Comparison of ENCODE assay signal across 8 cellular contexts in the genomic region with DNA sequence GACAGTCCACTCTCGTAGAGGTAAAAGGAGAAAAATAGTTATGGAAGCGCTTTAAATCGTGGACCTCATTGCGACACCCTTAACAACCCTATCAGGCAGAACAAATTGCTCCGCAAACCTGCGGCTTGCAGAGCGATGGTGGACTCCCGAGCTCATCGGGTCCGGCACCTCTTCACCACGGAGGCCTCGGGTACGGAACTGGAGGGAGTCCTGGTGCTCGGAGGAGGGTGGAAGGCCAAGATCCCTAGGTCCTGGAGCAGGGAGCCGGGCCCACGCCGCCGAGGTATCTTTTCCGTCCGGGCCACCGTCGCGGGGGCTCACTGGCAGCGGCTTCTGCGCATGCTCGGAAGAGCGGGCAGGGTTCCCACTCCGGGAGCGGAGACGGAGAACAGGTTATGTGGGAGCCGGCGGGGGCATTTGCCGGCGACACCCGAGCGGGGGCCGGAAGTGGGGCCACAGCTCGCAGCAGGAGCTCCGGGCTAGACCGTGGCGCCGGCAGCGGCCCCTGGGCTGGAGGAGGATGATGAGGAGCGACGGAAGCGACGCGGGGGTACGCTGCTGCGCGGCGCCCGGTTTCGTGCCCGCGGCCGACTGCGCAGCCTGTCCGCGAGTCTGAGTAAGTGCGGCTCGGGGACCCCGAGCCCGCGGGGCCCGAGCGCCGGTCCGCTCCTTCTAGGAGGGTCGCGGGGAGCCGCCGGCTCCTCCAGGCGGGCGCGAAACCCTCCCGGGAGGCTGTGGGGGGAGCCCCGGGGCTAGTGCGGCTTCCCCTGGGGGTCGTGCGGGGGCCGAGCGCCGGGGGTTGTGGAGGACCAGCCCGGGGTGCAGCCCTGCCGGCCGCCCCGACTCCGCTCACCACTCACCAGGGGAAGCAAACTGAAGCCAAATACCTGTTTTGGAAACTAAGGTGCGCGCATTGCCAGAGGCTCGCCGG. TPM values are rescaled to one million over a fixed set of nuclear protein-coding genes. Genes with fewer than 3 reads are reported as not detected.
DNase-seq lines count a peak whose midpoint lies in the region; ATAC-seq and TF ChIP-seq lines count a peak whose summit lies in the region.

Gene ABHD13 (plus strand): TSS at position 349 of the 931 bp plus-strand sequence. CDS start 10,827 bp downstream, outside the sequence.

- no peaks in the 10 kb centered on the region for H3K27me3 ChIP-seq in CD4-positive, CD25-positive, alpha-beta regulatory T cell (ENCODE audit: control insufficient read depth, insufficient read depth, low read length)
- H3K27me3 ChIP-seq in duodenal mucosa (ENCODE audit: control insufficient read depth in 1 of 2, insufficient read depth in 2 of 2, low read length in 2 of 2) = no peaks in the 10 kb centered on the region

- peak; percentile 86 to 95 (median 92) for DNase-seq in CD4-positive, CD25-positive, alpha-beta regulatory T cell
- DNase-seq in NCI-H774 (lab: John Stamatoyannopoulos, UW) (peak; percentile 100), lower leg skin (ENCODE audit: low spot score in 2 of 2) (peak; percentile 82 to 97)
- DNase-seq in activated CD4-positive, alpha-beta T cell treated with anti-CD3 and anti-CD28 coated beads, Interleukin-2, amount 50 U/mL, for 48 hours = peak; percentile 86 to 91
- DNase-seq in stimulated activated CD4-positive, alpha-beta T cell treated with anti-CD3 and anti-CD28 coated beads, Interleukin-4, amount 100 ng/mL, for 4 hours = peak; percentile 85 to 91

- no peaks in the 10 kb centered on the region for H3K36me3 ChIP-seq in CD4-positive, CD25-positive, alpha-beta regulatory T cell (ENCODE audit: control insufficient read depth, insufficient read depth, low read length)
- no peaks in the 10 kb centered on the region for H3K36me3 ChIP-seq in duodenal mucosa (ENCODE audit: control insufficient read depth in 1 of 2, insufficient read depth in 2 of 2, low read length in 2 of 2)

- H3K36me3 Mint-ChIP-seq in CD4-positive, CD25-positive, alpha-beta regulatory T cell = no peaks in the 10 kb centered on the region

- peak within 1 kb of the TSS; percentile 96 to 98 (median 97) for H3K27ac Mint-ChIP-seq in CD4-positive, CD25-positive, alpha-beta regulatory T cell

- peaks cover 8% of the 10 kb centered on the region for H3K27me3 Mint-ChIP-seq in CD4-positive, CD25-positive, alpha-beta regulatory T cell

- 1% methylated on average over 34 to 75 of the region's 93 CpGs for WGBS in lower leg skin, 2 donors

- ATAC-seq in CD4-positive, CD25-positive, alpha-beta regulatory T cell (ENCODE audit: low read depth in 2 of 2) = peak; percentile 77 to 79
- peak; percentile 80 for ATAC-seq in GM19395 (IDR thresholded peaks at IDR 0.05; ENCODE audit: unreplicated experiment)
- peak; percentile 69 for ATAC-seq in HG03558 (IDR thresholded peaks at IDR 0.05; ENCODE audit: extremely low read depth, unreplicated experiment)

- H3K9me3 ChIP-seq in CD4-positive, CD25-positive, alpha-beta regulatory T cell (ENCODE audit: control insufficient read depth in 2 of 2, low read length in 2 of 2) = no peaks in the 10 kb centered on the region
- no peaks in the 10 kb centered on the region for H3K9me3 ChIP-seq in duodenal mucosa (ENCODE audit: control insufficient read depth in 1 of 2, low read length in 2 of 2)

- H3K27ac ChIP-seq in CD4-positive, CD25-positive, alpha-beta regulatory T cell (ENCODE audit: insufficient read depth, low read length, poor library complexity, severe bottlenecking) = peak within 1 kb of the TSS; percentile 86
- H3K27ac ChIP-seq in duodenal mucosa (ENCODE audit: low read depth, low read length) = peak within 1 kb of the TSS; percentile 75

- peak within 1 kb of the TSS; percentile 98 for H3K4me3 ChIP-seq in CD4-positive, CD25-positive, alpha-beta regulatory T cell (ENCODE audit: low read depth, low read length)
- H3K4me3 ChIP-seq in duodenal mucosa (ENCODE audit: low read depth in 1 of 2, low read length in 2 of 2) (peak within 1 kb of the TSS; percentile 88 to 94), lower leg skin (ENCODE audit: low read depth, poor library complexity, severe bottlenecking) (peak within 1 kb of the TSS; percentile 94)

- TF ChIP-seq POLR2A in lower leg skin (IDR thresholded peaks at IDR 0.05) = no peak

- H3K4me1 ChIP-seq in CD4-positive, CD25-positive, alpha-beta regulatory T cell (ENCODE audit: control insufficient read depth, insufficient read depth, low read length, poor library complexity, severe bottlenecking) = peaks cover 62% of the 10 kb centered on the region
- H3K4me1 ChIP-seq in duodenal mucosa (ENCODE audit: control insufficient read depth in 1 of 2, insufficient read depth in 2 of 2, low read length in 2 of 2) = peaks cover 25 to 32% of the 10 kb centered on the region in 2 donors

- H3K4me1 Mint-ChIP-seq in CD4-positive, CD25-positive, alpha-beta regulatory T cell = peaks cover 39 to 69% (median 59%) of the 10 kb centered on the region in 4 donors

- H3K9ac ChIP-seq in duodenal mucosa (ENCODE audit: low read depth in 1 of 2, low read length in 2 of 2) = peak within 1 kb of the TSS; percentile 90 to 91

- peak within 1 kb of the TSS; percentile 95 to 99 (median 98) for H3K4me3 Mint-ChIP-seq in CD4-positive, CD25-positive, alpha-beta regulatory T cell

- no peak for TF ChIP-seq CTCF in lower leg skin (IDR thresholded peaks at IDR 0.05)

- intact Hi-C loops in lower leg skin (cut with DNase I; ENCODE audit: low total_unique reads) = no loop called here

- H3K9me3 Mint-ChIP-seq in CD4-positive, CD25-positive, alpha-beta regulatory T cell = no peaks in the 10 kb centered on the region

RNA-seq across cellular contexts. Expression of gene ABHD13, which starts in this region (rescaled TPM):
- total RNA-seq in CD4-positive, CD25-positive, alpha-beta regulatory T cell = 17.0 TPM
- polyA plus RNA-seq in CD4-positive, CD25-positive, alpha-beta regulatory T cell = 10 to 100 TPM; 10.3 to 14.7 (median 13.4) TPM
- total RNA-seq in lower leg skin = 1 to 10 TPM; 6.2 to 8.9 (median 8.0) TPM

Comparison
In these comparisons a context has a peak if more than half of its experiments do, and no peak if none do; other contexts are left out.
1. Peak in every context shown above with its lines: DNase-seq, ATAC-seq, H3K4me3 ChIP-seq and H3K27ac ChIP-seq.